In the genomic region with DNA sequence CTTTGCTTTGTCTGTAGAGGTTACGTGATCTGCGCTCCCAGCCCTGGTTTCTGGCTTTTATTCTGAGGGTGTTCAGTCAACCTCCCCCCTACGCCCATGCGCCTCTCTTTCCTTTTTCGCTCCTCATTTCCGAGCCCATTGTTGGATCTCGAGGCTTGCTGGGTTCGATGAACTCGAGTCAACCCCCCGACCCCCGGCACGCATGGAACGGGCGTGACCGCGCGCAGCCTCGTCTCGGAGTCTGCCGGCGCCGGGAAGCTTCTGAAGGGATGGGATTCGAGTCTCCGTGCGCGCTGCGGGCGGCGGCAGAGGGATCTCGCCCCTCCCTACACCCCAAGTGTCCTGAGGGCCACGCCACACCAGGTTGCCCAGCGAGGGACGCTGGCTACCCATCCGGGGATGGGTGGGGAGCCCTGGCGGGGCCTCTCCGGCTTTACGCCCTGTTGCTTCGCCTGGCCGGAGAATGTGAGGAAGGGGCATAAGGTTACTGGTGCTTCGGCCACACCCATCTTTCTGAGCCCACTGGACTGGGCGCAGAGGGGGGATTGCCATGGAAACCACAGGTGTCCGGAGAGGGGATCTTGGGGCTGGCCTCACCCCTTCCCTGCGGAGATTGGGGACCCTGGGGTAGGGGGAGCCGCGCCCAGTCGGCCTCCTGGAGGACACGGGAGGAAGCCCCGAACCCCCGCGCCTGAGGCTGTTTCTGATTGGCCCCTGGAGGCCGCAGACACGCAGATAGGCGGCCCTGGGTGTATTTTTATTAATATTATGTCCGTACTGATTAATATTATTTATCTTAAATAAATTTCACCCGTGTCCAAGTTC, we compare ENCODE assay signal across 1 cellular context.
TF ChIP-seq lines count a peak whose summit lies in the region.

No MANE protein-coding gene starts in this region.

TF ChIP-seq in H1, 55 proteins besides CTCF, POLR2A, EP300 and RAD21:
- TF ChIP-seq SUZ12 (IDR thresholded peaks at IDR 0.05; ENCODE audit: low read length) (peak; percentile 68), ASH2L (IDR thresholded peaks at IDR 0.05; ENCODE audit: low read length) (no peak), EZH2 (IDR thresholded peaks at IDR 0.05; ENCODE audit: low read depth, low read length, severe bottlenecking) (peak; percentile 78), GABPA (IDR thresholded peaks at IDR 0.05; ENCODE audit: borderline replicate concordance, insufficient read depth, low read length) (no peak), SP4 (IDR thresholded peaks at IDR 0.05; ENCODE audit: low read length) (no peak), SP2 (IDR thresholded peaks at IDR 0.05; ENCODE audit: low read length) (no peak), RNF2 (IDR thresholded peaks at IDR 0.05; ENCODE audit: borderline replicate concordance, low read depth, low read length, missing control alignments, poor library complexity, severe bottlenecking) (peak; percentile 62)
